Comparison of ENCODE assay signal across 7 cellular contexts in the genomic region with DNA sequence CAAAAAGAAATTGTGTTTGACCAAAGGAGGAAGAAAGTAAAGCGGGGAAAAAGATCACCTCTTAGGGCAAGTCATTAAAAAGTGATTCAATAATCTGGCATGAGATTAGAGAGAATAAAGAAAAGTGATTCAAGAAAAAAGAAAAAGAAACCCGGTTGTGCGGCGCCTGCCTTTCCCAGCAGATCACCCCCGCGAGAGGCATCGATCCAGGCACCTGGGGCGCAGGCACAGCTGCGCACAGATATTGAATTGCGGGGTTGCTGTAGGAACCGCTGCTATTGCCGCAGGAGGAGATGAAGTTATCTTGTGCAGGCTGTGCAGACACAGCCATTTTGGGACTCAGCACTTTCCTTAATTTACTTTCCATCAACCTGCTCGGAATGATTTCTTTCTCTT.
DNase-seq lines count a peak whose midpoint lies in the region; ATAC-seq and TF ChIP-seq lines count a peak whose summit lies in the region.

No MANE protein-coding gene starts in this region.

- H3K9me3 Mint-ChIP-seq in activated naive CD8-positive, alpha-beta T cell treated with anti-CD3 and anti-CD28 coated beads, Interleukin-2, amount 10 ng/mL, durations not matched to agents 7 days and 5 days: peaks cover 10% of the 10 kb centered on the region

- H3F3A ChIP-seq in MM.1S (ENCODE audit: insufficient read depth, low read length): no peaks in the 10 kb centered on the region

- H3K79me2 ChIP-seq in MM.1S (ENCODE audit: low read length): no peaks in the 10 kb centered on the region

- H4K20me1 ChIP-seq in MM.1S (ENCODE audit: insufficient read depth, low read length): no peaks in the 10 kb centered on the region

- intact Hi-C loops in gastrocnemius medialis (cut with DNase I; ENCODE audit: low total_unique reads): loop anchor here (2.0 to 10.0 kb wide), 5 partner anchors 28 to 385 kb away; a partner anchor contains a TSS

- H3K9me3 ChIP-seq in MM.1S (replicated peaks; ENCODE audit: insufficient read depth, low read length) (no peaks in the 10 kb centered on the region), iPS DF 6.9 (ENCODE audit: control insufficient read depth, insufficient read depth, low read length) (no peaks in the 10 kb centered on the region), gastrocnemius medialis (no peaks in the 10 kb centered on the region)

- peak overlapping the region; percentile 78; the same call in 1 of the 2 replicates for H3K4me2 ChIP-seq in MM.1S (ENCODE audit: low read depth, low read length)

- ATAC-seq in GM18907 (IDR thresholded peaks at IDR 0.05; ENCODE audit: unreplicated experiment) (peak; percentile 17), gastrocnemius medialis (peak; percentile 39 to 48), HG02973 (IDR thresholded peaks at IDR 0.05; ENCODE audit: unreplicated experiment) (no peak)
- peak; percentile 38 for ATAC-seq in activated naive CD8-positive, alpha-beta T cell treated with anti-CD3 and anti-CD28 coated beads, Interleukin-2, amount 10 ng/mL, durations not matched to agents 7 days and 5 days (ENCODE audit: low read depth)

- H3K27me3 Mint-ChIP-seq in activated naive CD8-positive, alpha-beta T cell treated with anti-CD3 and anti-CD28 coated beads, Interleukin-2, amount 10 ng/mL, durations not matched to agents 7 days and 5 days: peaks cover 13% of the 10 kb centered on the region

- H3K27ac Mint-ChIP-seq in activated naive CD8-positive, alpha-beta T cell treated with anti-CD3 and anti-CD28 coated beads, Interleukin-2, amount 10 ng/mL, durations not matched to agents 7 days and 5 days: peak overlapping the region; percentile 81

- TF ChIP-seq POLR2A in gastrocnemius medialis (IDR thresholded peaks at IDR 0.05): no peak

- DNase-seq in MM.1S (peak; percentile 38), iPS DF 6.9 (ENCODE audit: low read depth, low spot score) (no peak), gastrocnemius medialis (no peak), cerebellar nuclear complex (lab: John Stamatoyannopoulos, UW) (no peak)
- DNase-seq in activated naive CD8-positive, alpha-beta T cell treated with anti-CD3 and anti-CD28 coated beads, Interleukin-2, amount 10 ng/mL, durations not matched to agents 7 days and 5 days: peak; percentile 50

- in situ Hi-C loops in gastrocnemius medialis (cut with MboI; ENCODE audit: low sequenced_read_pairs in 4 of 4): loop anchor here in 1 of 4 donors (25.0 kb wide), 1 partner anchor 320 kb away; a partner anchor contains a TSS

- peak overlapping the region; percentile 35; the same call in 1 of the 2 replicates for H3K27ac ChIP-seq in MM.1S (ENCODE audit: low read length)
- no peak overlapping the region for H3K27ac ChIP-seq in iPS DF 6.9 (ENCODE audit: low read length)
- H3K27ac ChIP-seq in gastrocnemius medialis: peak overlapping the region; percentile 80 to 89 (median 85)

- H3K27me3 ChIP-seq in MM.1S (replicated peaks; ENCODE audit: insufficient read depth, low read length) (no peaks in the 10 kb centered on the region), iPS DF 6.9 (ENCODE audit: control insufficient read depth, insufficient read depth, low read length) (no peaks in the 10 kb centered on the region), gastrocnemius medialis (no peaks in the 10 kb centered on the region)

- peak overlapping the region; percentile 89 for H3K4me3 Mint-ChIP-seq in activated naive CD8-positive, alpha-beta T cell treated with anti-CD3 and anti-CD28 coated beads, Interleukin-2, amount 10 ng/mL, durations not matched to agents 7 days and 5 days

- POLR2A ChIA-PET in activated naive CD8-positive, alpha-beta T cell treated with anti-CD3 and anti-CD28 coated beads, Interleukin-2, amount 10 ng/mL, durations not matched to agents 7 days and 5 days (lab: Charles Lee): interaction anchor here (0.9 to 2.2 kb wide), 7 partner anchors 12 to 185 kb away, joined by 3 to 9 read pairs (median 6); a partner anchor contains a TSS

- H3K4me3 ChIP-seq in MM.1S (ENCODE audit: low read length): peak overlapping the region; percentile 75
- H3K4me3 ChIP-seq in iPS DF 6.9 (ENCODE audit: low read length): peak overlapping the region; percentile 38; the same call in 1 of the 2 replicates
- H3K4me3 ChIP-seq in gastrocnemius medialis: peak overlapping the region; percentile 56 to 78 (median 67)

- peaks cover 16% of the 10 kb centered on the region for H3K4me1 Mint-ChIP-seq in activated naive CD8-positive, alpha-beta T cell treated with anti-CD3 and anti-CD28 coated beads, Interleukin-2, amount 10 ng/mL, durations not matched to agents 7 days and 5 days

- WGBS in iPS DF 6.9 (ENCODE audit: insufficient coverage, insufficient read length): no CpG with 5 or more reads among the region's 13 CpGs

- TF ChIP-seq CTCF in MM.1S (IDR thresholded peaks at IDR 0.05; ENCODE audit: low read length): no peak
- no peak for TF ChIP-seq CTCF in gastrocnemius medialis (IDR thresholded peaks at IDR 0.05 in 4 of 5, conservative IDR thresholded peaks at IDR 0.05 in 1 of 5)

- H2AFZ ChIP-seq in MM.1S (ENCODE audit: low read length): peak overlapping the region; percentile 97

- peaks cover 10% of the 10 kb centered on the region for H3K36me3 Mint-ChIP-seq in activated naive CD8-positive, alpha-beta T cell treated with anti-CD3 and anti-CD28 coated beads, Interleukin-2, amount 10 ng/mL, durations not matched to agents 7 days and 5 days

- H3K4me1 ChIP-seq in MM.1S (ENCODE audit: low read length) (peaks cover 5% of the 10 kb centered on the region; the same call in 1 of the 2 replicates), iPS DF 6.9 (ENCODE audit: control insufficient read depth, insufficient read depth, low read length) (0 out of 2 replicates have a peak, but pooled peaks cover 2% of the 10 kb centered on the region), gastrocnemius medialis (peaks cover 16 to 19% of the 10 kb centered on the region in 2 donors)

- peak overlapping the region; percentile 67; the same call in 1 of the 2 replicates for H3K9ac ChIP-seq in MM.1S (ENCODE audit: low read length)

- H3K9me2 ChIP-seq in MM.1S (replicated peaks; ENCODE audit: insufficient read depth, low read length): no peaks in the 10 kb centered on the region

- H3K36me3 ChIP-seq in MM.1S (replicated peaks; ENCODE audit: insufficient read depth, low read length) (no peaks in the 10 kb centered on the region), iPS DF 6.9 (ENCODE audit: control insufficient read depth, insufficient read depth, low read length) (no peaks in the 10 kb centered on the region), gastrocnemius medialis (no peaks in the 10 kb centered on the region)

Comparison
In these comparisons a context has a peak if more than half of its experiments do, and no peak if none do; other contexts are left out.
1. DNase-seq: peak in MM.1S (single experiment) and activated naive CD8-positive, alpha-beta T cell treated with anti-CD3 and anti-CD28 coated beads, Interleukin-2, amount 10 ng/mL, durations not matched to agents 7 days and 5 days (single experiment); none in iPS DF 6.9 (single experiment), gastrocnemius medialis (0 of 2) and cerebellar nuclear complex (0 of 2).
2. Peak in every context shown above with its lines, with median percentiles within 50 percentile points of each other: H3K4me3 ChIP-seq.